Comparison of ENCODE assay signal across 8 cellular contexts in genomic region chr21:44485254-44485793, GRCh38.
DNase-seq lines count a peak whose midpoint lies in the region; TF ChIP-seq lines count a peak whose summit lies in the region.

No MANE protein-coding gene starts in this region.

- H3K4me1 ChIP-seq in iPS-18a (ENCODE audit: control insufficient read depth, low read depth, low read length): peaks cover 7% of the 10 kb centered on the region

- H3K36me3 ChIP-seq in iPS-18a (ENCODE audit: control insufficient read depth, low read depth, low read length): no peaks in the 10 kb centered on the region

- peaks cover 12% of the 10 kb centered on the region for H3K4me1 Mint-ChIP-seq in activated T-cell treated with anti-CD3 and anti-CD28 coated beads, Interleukin-2, amount 50 U/mL, for 24 hours (ENCODE audit: low read depth)

- H3K9me3 Mint-ChIP-seq in activated T-cell treated with anti-CD3 and anti-CD28 coated beads, Interleukin-2, amount 50 U/mL, for 24 hours: no peaks in the 10 kb centered on the region

- peak overlapping the region; percentile 74 for H3K4me3 ChIP-seq in iPS-18a (ENCODE audit: low read length)

- no peak for TF ChIP-seq CTCF in GM10266 (IDR thresholded peaks at IDR 0.05; ENCODE audit: control insufficient read depth, insufficient read depth, low read depth, missing control alignments)

- peak; percentile 67 for DNase-seq in NCI-H82 (lab: John Stamatoyannopoulos, UW)
- no peak for DNase-seq in NCI-H82 treated with DMSO at 0.1 percent for 48 hours (lab: John Stamatoyannopoulos, UW; ENCODE audit: unreplicated experiment)
- DNase-seq in activated T-cell treated with anti-CD3 and anti-CD28 coated beads, Interleukin-2, amount 50 U/mL, for 24 hours: peak; percentile 73
- DNase-seq in stimulated activated CD8-positive, alpha-beta memory T cell treated with anti-CD3 and anti-CD28 coated beads, Interleukin-2, amount 100 ng/mL, for 1 hour (ENCODE audit: low read depth in 2 of 2): peak; percentile 12 to 17
- no peak for DNase-seq in GM10266 (ENCODE audit: extremely low spot score)
- no peak for DNase-seq in NCI-H446 (lab: John Stamatoyannopoulos, UW)
- no peak for DNase-seq in NCI-H510A (lab: John Stamatoyannopoulos, UW)

- peak overlapping the region; percentile 45 for H3K9ac ChIP-seq in iPS-18a (ENCODE audit: low read length)

- peak overlapping the region; percentile 75 for H3K4me3 Mint-ChIP-seq in activated T-cell treated with anti-CD3 and anti-CD28 coated beads, Interleukin-2, amount 50 U/mL, for 24 hours

- H3K27me3 ChIP-seq in iPS-18a (ENCODE audit: control insufficient read depth, insufficient read depth, low read length): no peaks in the 10 kb centered on the region

- peak overlapping the region; percentile 63 for H3K27ac Mint-ChIP-seq in activated T-cell treated with anti-CD3 and anti-CD28 coated beads, Interleukin-2, amount 50 U/mL, for 24 hours

- no peaks in the 10 kb centered on the region for H3K27me3 Mint-ChIP-seq in activated T-cell treated with anti-CD3 and anti-CD28 coated beads, Interleukin-2, amount 50 U/mL, for 24 hours

- H3K27ac ChIP-seq in iPS-18a (ENCODE audit: low read length): no peak overlapping the region

- no peaks in the 10 kb centered on the region for H3K36me3 Mint-ChIP-seq in activated T-cell treated with anti-CD3 and anti-CD28 coated beads, Interleukin-2, amount 50 U/mL, for 24 hours (ENCODE audit: low read depth)

- H3K9me3 ChIP-seq in iPS-18a (ENCODE audit: control insufficient read depth, low read depth, low read length): no peaks in the 10 kb centered on the region

Comparison
In these comparisons a context has a peak if more than half of its experiments do, and no peak if none do; other contexts are left out.
1. DNase-seq: peak in NCI-H82 (single experiment), activated T-cell treated with anti-CD3 and anti-CD28 coated beads, Interleukin-2, amount 50 U/mL, for 24 hours (single experiment) and stimulated activated CD8-positive, alpha-beta memory T cell treated with anti-CD3 and anti-CD28 coated beads, Interleukin-2, amount 100 ng/mL, for 1 hour (2 of 2); none in NCI-H82 treated with DMSO at 0.1 percent for 48 hours (single experiment), GM10266 (single experiment), NCI-H446 (0 of 2) and NCI-H510A (single experiment).